27 cellular contexts compared by ENCODE assay signal in the genomic region with DNA sequence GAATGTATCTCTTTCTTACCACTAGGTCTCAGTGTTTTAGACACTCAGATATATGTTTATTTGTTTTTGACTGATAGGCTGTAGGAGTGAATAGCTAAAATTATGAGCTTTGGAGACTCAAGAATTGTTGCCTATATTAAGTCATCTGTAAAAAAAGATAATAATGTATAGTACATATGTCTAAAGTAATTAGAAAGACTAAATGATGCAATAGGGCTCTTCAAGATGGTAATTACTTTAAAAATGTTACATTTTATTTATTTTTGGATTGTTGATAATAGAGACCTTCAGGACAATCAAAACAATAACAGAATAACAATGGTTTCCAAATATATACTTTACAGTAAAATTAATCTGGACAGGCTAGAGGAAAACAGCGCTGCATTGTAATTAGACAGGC.
"Had no signal": no experiment of that assay in that cellular context is flagged by ENCODE, and none has a peak within 500 bp of the region (broad histone marks: within the 10 kb centered on the region; RNA-seq: fewer than 3 reads in every experiment).

No MANE protein-coding gene starts in this region.

- H3K9me3 ChIP-seq: stomach, suprapubic skin, testis, thoracic aorta, thyroid gland, tibial artery, tibial nerve, transverse colon, upper lobe of left lung, upper lobe of right lung, uterus, vagina had no signal

- H3K36me3 ChIP-seq: stomach, suprapubic skin, thoracic aorta, thyroid gland, tibial artery, tibial nerve, transverse colon, upper lobe of left lung, upper lobe of right lung, uterus, vagina had no signal

- H3K27me3 ChIP-seq: testis, thyroid gland, tibial nerve, transverse colon, upper lobe of left lung, upper lobe of right lung, uterus, vagina had no signal

- H3K4me3 ChIP-seq: stomach, suprapubic skin, testis, thoracic aorta, thyroid gland, tibial artery, tibial nerve, transverse colon, upper lobe of left lung, upper lobe of right lung, uterus, vagina had no signal

- FAIRE-seq: urothelium cell line had no signal

- DNase-seq: stimulated activated CD4-positive, alpha-beta T cell treated with anti-CD3 and anti-CD28 coated beads, Interleukin-2, amount 100 ng/mL, for 48 hours; stimulated activated CD4-positive, alpha-beta T cell treated with anti-CD3 and anti-CD28 coated beads, Interleukin-4, amount 100 ng/mL, for 1 hour; stimulated activated CD4-positive, alpha-beta T cell treated with anti-CD3 and anti-CD28 coated beads, Interleukin-4, amount 100 ng/mL, for 24 hours; stimulated activated CD4-positive, alpha-beta T cell treated with anti-CD3 and anti-CD28 coated beads, Interleukin-4, amount 100 ng/mL, for 4 hours; stimulated activated CD8-positive, alpha-beta memory T cell treated with anti-CD3 and anti-CD28 coated beads, Interleukin-4, amount 100 ng/mL, for 48 hours; stimulated activated naive B cell treated with anti-CD40 and anti-IgM and Interleukin-4, amounts not matched to agents 10 μg/mL and 1 μg/mL and 100 μg/mL, for 72 hours; stimulated activated naive CD4-positive, alpha-beta T cell; stimulated activated naive CD4-positive, alpha-beta T cell treated with Interleukin-2 at 50 U/mL for 16 hours; stimulated activated naive CD8-positive, alpha-beta T cell treated with anti-CD3 and anti-CD28 coated beads, Interleukin-15, amount 100 ng/mL, for 72 hours; stimulated activated naive CD8-positive, alpha-beta T cell treated with anti-CD3 and anti-CD28 coated beads, Interleukin-15, Interleukin-2, amounts not matched to agents 100 U/mL and 50 U/mL, for 24 hours; stomach; substantia nigra; testis; thyroid gland; tibial artery; transverse colon; trophoblast cell; upper lobe of left lung; upper lobe of right lung; uterus had no signal

- H3K27ac ChIP-seq: stomach, suprapubic skin, testis, thoracic aorta, thyroid gland, tibial artery, tibial nerve, transverse colon, upper lobe of left lung, upper lobe of right lung, uterus, vagina had no signal

- H3K4me1 ChIP-seq: suprapubic skin, testis, thyroid gland, upper lobe of left lung, upper lobe of right lung, uterus, vagina had no signal

- ATAC-seq: stimulated activated effector memory CD8-positive, alpha-beta T cell treated with anti-CD3 and anti-CD28 coated beads, Interleukin-12 subunit alpha, Interleukin-12 subunit beta, amount 100 ng/mL, for 72 hours; stimulated activated memory B cell treated with anti-CD40 and anti-IgM and Interleukin-4, amounts not matched to agents 10 μg/mL and 1 μg/mL and 100 μg/mL, for 72 hours; stimulated activated naive B cell treated with anti-CD40 and anti-IgM and Interleukin-4, amounts not matched to agents 10 μg/mL and 1 μg/mL and 100 μg/mL, for 72 hours; stimulated activated naive CD8-positive, alpha-beta T cell treated with anti-CD3 and anti-CD28 coated beads, Interleukin-15, amount 100 ng/mL, for 72 hours; stimulated activated naive CD8-positive, alpha-beta T cell treated with anti-CD3 and anti-CD28 coated beads, Interleukin-15, Interleukin-2, amounts not matched to agents 100 U/mL and 50 U/mL, for 24 hours; upper lobe of right lung had no signal
